Comparison of ENCODE assay signal across 35 cellular contexts in the genomic region with DNA sequence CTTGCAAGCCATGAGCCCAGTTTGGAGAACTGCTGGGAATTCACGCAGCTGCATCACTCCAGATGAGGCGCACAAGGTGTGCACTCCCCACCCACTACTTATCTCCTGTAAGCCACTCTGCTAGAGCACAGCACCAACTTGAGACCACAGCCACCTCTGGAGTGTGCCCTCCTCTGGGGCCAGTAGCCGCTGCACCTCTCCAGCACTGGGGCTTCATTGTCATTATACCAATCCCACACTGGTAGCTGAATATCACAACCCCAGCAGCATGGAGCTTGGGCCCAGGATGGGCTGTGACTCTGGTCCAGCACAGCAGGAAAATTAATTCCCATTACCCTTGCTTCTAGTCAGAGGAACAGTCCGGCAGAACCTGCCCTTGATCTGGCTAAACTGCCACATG.
"Had no signal": no experiment of that assay in that cellular context is flagged by ENCODE, and none has a peak within 500 bp of the region (broad histone marks: within the 10 kb centered on the region; RNA-seq: fewer than 3 reads in every experiment).

No MANE protein-coding gene starts in this region.

- H3K4me1 Mint-ChIP-seq: activated B cell treated with CpG ODN at 0.5 μM for 24 hours; activated CD4-positive, alpha-beta memory T cell treated with anti-CD3 and anti-CD28 coated beads, Interleukin-2, amount 10 ng/mL, durations not matched to agents 7 days and 5 days; activated CD4-positive, alpha-beta T cell treated with anti-CD3 and anti-CD28 coated beads for 36 hours; activated CD4-positive, alpha-beta T cell treated with anti-CD3 and anti-CD28 coated beads, Interleukin-2, amount 10 ng/mL, durations not matched to agents 7 days and 5 days; activated CD8-positive, alpha-beta memory T cell treated with anti-CD3 and anti-CD28 coated beads, Interleukin-2, amount 10 ng/mL, durations not matched to agents 7 days and 5 days; activated naive CD8-positive, alpha-beta T cell treated with anti-CD3 and anti-CD28 coated beads for 36 hours had no signal

- DNase-seq: activated B cell treated with CpG ODN at 0.5 μM for 24 hours; activated CD4-positive, alpha-beta memory T cell treated with anti-CD3 and anti-CD28 coated beads, Interleukin-2, amount 10 ng/mL, durations not matched to agents 7 days and 5 days; activated CD4-positive, alpha-beta T cell treated with anti-CD3 and anti-CD28 coated beads for 1 hour; activated CD4-positive, alpha-beta T cell treated with anti-CD3 and anti-CD28 coated beads for 36 hours; activated CD4-positive, alpha-beta T cell treated with anti-CD3 and anti-CD28 coated beads for 48 hours; activated CD4-positive, alpha-beta T cell treated with anti-CD3 and anti-CD28 coated beads, Interleukin-2, amount 10 ng/mL, durations not matched to agents 7 days and 5 days; activated CD4-positive, alpha-beta T cell treated with anti-CD3 and anti-CD28 coated beads, Interleukin-2, amount 50 U/mL, for 48 hours; activated CD8-positive, alpha-beta memory T cell treated with anti-CD3 and anti-CD28 coated beads for 24 hours; activated CD8-positive, alpha-beta memory T cell treated with anti-CD3 and anti-CD28 coated beads, Interleukin-2, amount 10 ng/mL, durations not matched to agents 7 days and 5 days; activated CD8-positive, alpha-beta memory T cell treated with anti-CD3 and anti-CD28 coated beads, Interleukin-2, amount 50 U/mL, for 48 hours; activated CD8-positive, alpha-beta T cell treated with anti-CD3 and anti-CD28 coated beads, Interleukin-2, amount 10 ng/mL, durations not matched to agents 7 days and 5 days; activated effector memory CD4-positive, alpha-beta T cell treated with anti-CD3 and anti-CD28 coated beads, Interleukin-2, amount 50 U/mL, for 16 hours; activated gamma-delta T cell treated with Interleukin-2 at 50 U/mL for 16 hours; activated naive CD4-positive, alpha-beta T cell; activated naive CD4-positive, alpha-beta T cell treated with anti-CD3 and anti-CD28 coated beads for 36 hours; activated naive CD4-positive, alpha-beta T cell treated with anti-CD3 and anti-CD28 coated beads, Interleukin-2, amount 50 U/mL, for 16 hours; activated naive CD8-positive, alpha-beta T cell treated with anti-CD3 and anti-CD28 coated beads for 36 hours; activated T-cell treated with anti-CD3 and anti-CD28 coated beads, Interleukin-2, amount 50 U/mL, for 24 hours; activated T-cell treated with anti-CD3 and anti-CD28 coated beads, Interleukin-2, amount 50 U/mL, for 48 hours; adrenal gland; amniotic stem cell; aorta; brain microvascular endothelial cell; central memory CD4-positive, alpha-beta T cell; T-helper 1 cell; T-helper 2 cell; T-helper 9 cell had no signal

- H3K27ac Mint-ChIP-seq: activated B cell treated with CpG ODN at 0.5 μM for 24 hours; activated CD4-positive, alpha-beta memory T cell treated with anti-CD3 and anti-CD28 coated beads, Interleukin-2, amount 10 ng/mL, durations not matched to agents 7 days and 5 days; activated CD4-positive, alpha-beta T cell treated with anti-CD3 and anti-CD28 coated beads for 36 hours; activated CD4-positive, alpha-beta T cell treated with anti-CD3 and anti-CD28 coated beads, Interleukin-2, amount 10 ng/mL, durations not matched to agents 7 days and 5 days; activated CD8-positive, alpha-beta memory T cell treated with anti-CD3 and anti-CD28 coated beads, Interleukin-2, amount 10 ng/mL, durations not matched to agents 7 days and 5 days; activated CD8-positive, alpha-beta T cell treated with anti-CD3 and anti-CD28 coated beads, Interleukin-2, amount 10 ng/mL, durations not matched to agents 7 days and 5 days; activated naive CD4-positive, alpha-beta T cell treated with anti-CD3 and anti-CD28 coated beads for 36 hours; activated naive CD4-positive, alpha-beta T cell treated with anti-CD3 and anti-CD28 coated beads, Interleukin-2, amount 50 U/mL, for 72 hours; activated naive CD8-positive, alpha-beta T cell treated with anti-CD3 and anti-CD28 coated beads for 36 hours; activated T-cell treated with anti-CD3 and anti-CD28 coated beads, Interleukin-2, amount 50 U/mL, for 24 hours; T-helper 1 cell treated with Interleukin-12 subunit alpha and Interleukin-12 subunit beta and Interleukin-4 antibody, amounts not matched to agents 30 μg/mL and 1 μg/mL, for 36 hours; T-helper 2 cell treated with Interferon-gamma antibody and Interleukin-4, amounts not matched to agents 5 μg/mL and 100 μg/mL, for 36 hours had no signal

- H3K36me3 Mint-ChIP-seq: activated CD8-positive, alpha-beta memory T cell treated with anti-CD3 and anti-CD28 coated beads, Interleukin-2, amount 10 ng/mL, durations not matched to agents 7 days and 5 days; activated naive CD8-positive, alpha-beta T cell treated with anti-CD3 and anti-CD28 coated beads for 36 hours had no signal

- H3K4me3 Mint-ChIP-seq: activated B cell treated with CpG ODN at 0.5 μM for 24 hours; activated CD4-positive, alpha-beta memory T cell treated with anti-CD3 and anti-CD28 coated beads, Interleukin-2, amount 10 ng/mL, durations not matched to agents 7 days and 5 days; activated CD4-positive, alpha-beta T cell treated with anti-CD3 and anti-CD28 coated beads for 36 hours; activated CD4-positive, alpha-beta T cell treated with anti-CD3 and anti-CD28 coated beads, Interleukin-2, amount 10 ng/mL, durations not matched to agents 7 days and 5 days; activated CD8-positive, alpha-beta memory T cell treated with anti-CD3 and anti-CD28 coated beads, Interleukin-2, amount 10 ng/mL, durations not matched to agents 7 days and 5 days; activated CD8-positive, alpha-beta T cell treated with anti-CD3 and anti-CD28 coated beads, Interleukin-2, amount 10 ng/mL, durations not matched to agents 7 days and 5 days; activated naive CD4-positive, alpha-beta T cell treated with anti-CD3 and anti-CD28 coated beads for 36 hours; activated naive CD8-positive, alpha-beta T cell treated with anti-CD3 and anti-CD28 coated beads for 36 hours; activated T-cell treated with anti-CD3 and anti-CD28 coated beads, Interleukin-2, amount 50 U/mL, for 24 hours; T-helper 1 cell treated with Interleukin-12 subunit alpha and Interleukin-12 subunit beta and Interleukin-4 antibody, amounts not matched to agents 30 μg/mL and 1 μg/mL, for 36 hours; T-helper 2 cell treated with Interferon-gamma antibody and Interleukin-4, amounts not matched to agents 5 μg/mL and 100 μg/mL, for 36 hours had no signal

- H3K4me3 ChIP-seq: adrenal gland, body of pancreas, breast epithelium had no signal

- H3K9me3 Mint-ChIP-seq: activated CD4-positive, alpha-beta memory T cell treated with anti-CD3 and anti-CD28 coated beads, Interleukin-2, amount 10 ng/mL, durations not matched to agents 7 days and 5 days; activated CD4-positive, alpha-beta T cell treated with anti-CD3 and anti-CD28 coated beads, Interleukin-2, amount 10 ng/mL, durations not matched to agents 7 days and 5 days; T-helper 1 cell treated with Interleukin-12 subunit alpha and Interleukin-12 subunit beta and Interleukin-4 antibody, amounts not matched to agents 30 μg/mL and 1 μg/mL, for 36 hours; T-helper 2 cell treated with Interferon-gamma antibody and Interleukin-4, amounts not matched to agents 5 μg/mL and 100 μg/mL, for 36 hours had no signal

- H3K4me1 ChIP-seq: adrenal gland, body of pancreas, breast epithelium had no signal

- FAIRE-seq: astrocyte, TTC549 had no signal

- H3K27me3 ChIP-seq: adrenal gland, body of pancreas, brain microvascular endothelial cell, breast epithelium had no signal

- ATAC-seq: activated CD4-positive, alpha-beta T cell treated with anti-CD3 and anti-CD28 coated beads for 36 hours; activated CD8-positive, alpha-beta memory T cell treated with anti-CD3 and anti-CD28 coated beads, Interleukin-2, amount 10 ng/mL, durations not matched to agents 7 days and 5 days; activated CD8-positive, alpha-beta T cell treated with anti-CD3 and anti-CD28 coated beads, Interleukin-2, amount 10 ng/mL, durations not matched to agents 7 days and 5 days; activated naive CD4-positive, alpha-beta T cell treated with anti-CD3 and anti-CD28 coated beads, Interleukin-2, amount 50 U/mL, for 72 hours; body of pancreas had no signal

- H3K27ac ChIP-seq: adrenal gland, body of pancreas, brain microvascular endothelial cell, breast epithelium, VCaP had no signal

- H3K9me3 ChIP-seq: adrenal gland had no signal

- H3K36me3 ChIP-seq: adrenal gland, brain microvascular endothelial cell, breast epithelium had no signal
